In genomic region chr2:105072039-105072438, GRCh38 we compare ENCODE assay signal across 11 cellular contexts. TPM values are rescaled to one million over a fixed set of nuclear protein-coding genes. Genes with fewer than 3 reads are reported as not detected.
A peak's percentile ranks its signal among the peaks of the same experiment; 100 is the strongest.
DNase-seq lines count a peak whose midpoint lies in the region; ATAC-seq lines count a peak whose summit lies in the region.
"Had no signal": no experiment of that assay in that cellular context is flagged by ENCODE, and none has a peak within 500 bp of the region (broad histone marks: within the 10 kb centered on the region; RNA-seq: fewer than 3 reads in every experiment).

No MANE protein-coding gene starts in this region.

- H3K4me3 Mint-ChIP-seq in activated T-helper 1 cell treated with anti-CD3 and anti-CD28 coated beads, Interleukin-12 subunit alpha, Interleukin-12 subunit beta, Interleukin-2, Interleukin-4 antibody, amounts not matched to agents 30 ng/mL and 10 ng/mL and 1 ng/mL, durations not matched to agents 14 hours and 24 hours and 36 hours, result no peak overlapping the region
- H3K4me3 Mint-ChIP-seq: GM23338 had no signal

- DNase-seq in activated T-helper 1 cell treated with anti-CD3 and anti-CD28 coated beads, Interleukin-12 subunit alpha, Interleukin-12 subunit beta, Interleukin-2, Interleukin-4 antibody, amounts not matched to agents 30 ng/mL and 10 ng/mL and 1 ng/mL, durations not matched to agents 14 hours and 24 hours and 36 hours (ENCODE audit: low spot score), result peak; percentile 21
- DNase-seq in amygdala (lab: John Stamatoyannopoulos, UW) (no peak), NOMO-1 treated with DMSO at 0.1 percent for 48 hours (lab: John Stamatoyannopoulos, UW; ENCODE audit: unreplicated experiment) (no peak), cortex of kidney (lab: John Stamatoyannopoulos, UW) (no peak)
- DNase-seq: hippocampal formation, NCI-H1092 treated with DMSO at 0.1 percent for 48 hours had no signal

- H3K27ac Mint-ChIP-seq in activated T-helper 1 cell treated with anti-CD3 and anti-CD28 coated beads, Interleukin-12 subunit alpha, Interleukin-12 subunit beta, Interleukin-2, Interleukin-4 antibody, amounts not matched to agents 30 ng/mL and 10 ng/mL and 1 ng/mL, durations not matched to agents 14 hours and 24 hours and 36 hours, result no peak overlapping the region
- H3K27ac Mint-ChIP-seq: GM23338 had no signal

- intact Hi-C loops in activated T-helper 1 cell treated with anti-CD3 and anti-CD28 coated beads, Interleukin-12 subunit alpha, Interleukin-12 subunit beta, Interleukin-2, Interleukin-4 antibody, amounts not matched to agents 30 ng/mL and 10 ng/mL and 1 ng/mL, durations not matched to agents 14 hours and 24 hours and 36 hours (cut with micrococcal nuclease), result loop anchor here (1.0 kb wide), 1 partner anchor 34 kb away; the partner anchor contains the start of gene MRPS9

- H3K36me3 Mint-ChIP-seq in activated T-helper 1 cell treated with anti-CD3 and anti-CD28 coated beads, Interleukin-12 subunit alpha, Interleukin-12 subunit beta, Interleukin-2, Interleukin-4 antibody, amounts not matched to agents 30 ng/mL and 10 ng/mL and 1 ng/mL, durations not matched to agents 14 hours and 24 hours and 36 hours (ENCODE audit: low read depth), result no peaks in the 10 kb centered on the region

- peak; percentile 96 for ATAC-seq in GM18498 (IDR thresholded peaks at IDR 0.05; ENCODE audit: unreplicated experiment)
- peak; percentile 87 for ATAC-seq in GM19397 (IDR thresholded peaks at IDR 0.05; ENCODE audit: unreplicated experiment)
- peak; percentile 69 for ATAC-seq in HG03045 (IDR thresholded peaks at IDR 0.05; ENCODE audit: unreplicated experiment)
- ATAC-seq in HG02970 (IDR thresholded peaks at IDR 0.05; ENCODE audit: low FRiP score, unreplicated experiment), result no peak
- ATAC-seq: GM23338 had no signal

- H3K27me3 Mint-ChIP-seq in activated T-helper 1 cell treated with anti-CD3 and anti-CD28 coated beads, Interleukin-12 subunit alpha, Interleukin-12 subunit beta, Interleukin-2, Interleukin-4 antibody, amounts not matched to agents 30 ng/mL and 10 ng/mL and 1 ng/mL, durations not matched to agents 14 hours and 24 hours and 36 hours (ENCODE audit: insufficient read depth), result no peaks in the 10 kb centered on the region

- H3K9me3 Mint-ChIP-seq in activated T-helper 1 cell treated with anti-CD3 and anti-CD28 coated beads, Interleukin-12 subunit alpha, Interleukin-12 subunit beta, Interleukin-2, Interleukin-4 antibody, amounts not matched to agents 30 ng/mL and 10 ng/mL and 1 ng/mL, durations not matched to agents 14 hours and 24 hours and 36 hours, result no peaks in the 10 kb centered on the region
- H3K9me3 Mint-ChIP-seq: GM23338 had no signal

- H3K4me1 Mint-ChIP-seq in activated T-helper 1 cell treated with anti-CD3 and anti-CD28 coated beads, Interleukin-12 subunit alpha, Interleukin-12 subunit beta, Interleukin-2, Interleukin-4 antibody, amounts not matched to agents 30 ng/mL and 10 ng/mL and 1 ng/mL, durations not matched to agents 14 hours and 24 hours and 36 hours (ENCODE audit: low read depth), result peaks cover 34% of the 10 kb centered on the region

RNA-seq across cellular contexts. Expression of gene MRPS9, which starts 34.2 kb away (rescaled TPM):
- total RNA-seq in activated T-helper 1 cell treated with anti-CD3 and anti-CD28 coated beads, Interleukin-12 subunit alpha, Interleukin-12 subunit beta, Interleukin-2, Interleukin-4 antibody, amounts not matched to agents 30 ng/mL and 10 ng/mL and 1 ng/mL, durations not matched to agents 14 hours and 24 hours and 36 hours, result 32.5 and 33.0 TPM in 2 replicates
